In genomic region chr4:110614173-110614948, GRCh38 we compare ENCODE assay signal across 23 cellular contexts. TPM values are rescaled to one million over a fixed set of nuclear protein-coding genes. Genes with fewer than 3 reads are reported as not detected.
DNase-seq lines count a peak whose midpoint lies in the region; ATAC-seq and TF ChIP-seq lines count a peak whose summit lies in the region.
"Had no signal": no experiment of that assay in that cellular context is flagged by ENCODE, and none has a peak within 500 bp of the region (broad histone marks: within the 10 kb centered on the region; RNA-seq: fewer than 3 reads in every experiment).

No MANE protein-coding gene starts in this region.

- intact Hi-C loops in colonic mucosa (cut with DNase I) = no loop called here
- intact Hi-C loops in esophagus squamous epithelium (cut with DNase I) = no loop called here

- H3K9me2 ChIP-seq in MM.1S (replicated peaks; ENCODE audit: insufficient read depth, low read length) = no peaks in the 10 kb centered on the region

- peak overlapping the region; percentile 92 for H3K4me3 Mint-ChIP-seq in WTC11
- H3K4me3 Mint-ChIP-seq in mesothelial cell of epicardium = peak overlapping the region; percentile 76
- H3K4me3 Mint-ChIP-seq: activated CD4-positive, alpha-beta memory T cell treated with anti-CD3 and anti-CD28 coated beads, Interleukin-2, amount 10 ng/mL, durations not matched to agents 7 days and 5 days; stimulated activated memory B cell treated with anti-CD40 and anti-IgM and Interleukin-4, amounts not matched to agents 10 μg/mL and 1 μg/mL and 100 μg/mL, for 72 hours had no signal

- in situ Hi-C loops in GM13977 (cut with MboI; ENCODE audit: low pct_unique_long_range_greater_than_20kb, low sequenced_read_pairs, unreplicated experiment) = no loop called here

- H3K36me3 ChIP-seq in iPS-15b (ENCODE audit: control insufficient read depth, insufficient read depth, low read length) (no peaks in the 10 kb centered on the region), colonic mucosa (no peaks in the 10 kb centered on the region), esophagus squamous epithelium (no peaks in the 10 kb centered on the region), MM.1S (replicated peaks; ENCODE audit: insufficient read depth, low read length) (no peaks in the 10 kb centered on the region)
- H3K36me3 ChIP-seq: HAP-1, prostate gland, suprapubic skin had no signal

- 35 to 39% methylated on average over 25 to 26 of the region's 26 CpGs for WGBS in esophagus squamous epithelium, 2 donors

- H2AFZ ChIP-seq in MM.1S (ENCODE audit: low read length) = no peak overlapping the region

- no peak for TF ChIP-seq POLR2A in esophagus squamous epithelium (IDR thresholded peaks at IDR 0.05)

- H3K4me1 ChIP-seq in iPS-15b (ENCODE audit: control insufficient read depth, insufficient read depth, low read length) (peaks cover 5% of the 10 kb centered on the region), colonic mucosa (peaks cover 5% of the 10 kb centered on the region), esophagus squamous epithelium (peaks cover 0 to 47% (median 3%) of the 10 kb centered on the region in 3 donors), MM.1S (ENCODE audit: low read length) (no peaks in the 10 kb centered on the region)
- H3K4me1 ChIP-seq: HAP-1, prostate gland, SJCRH30 had no signal

- no peaks in the 10 kb centered on the region for H4K20me1 ChIP-seq in MM.1S (ENCODE audit: insufficient read depth, low read length)

- H3K27ac ChIP-seq in colonic mucosa = no peak overlapping the region
- no peak overlapping the region for H3K27ac ChIP-seq in esophagus squamous epithelium
- H3K27ac ChIP-seq in MM.1S (ENCODE audit: low read length) = no peak overlapping the region
- H3K27ac ChIP-seq: body of pancreas, prostate gland, SJCRH30, skin epidermis, suprapubic skin had no signal

- H3K4me1 Mint-ChIP-seq in WTC11 (peaks cover 76% of the 10 kb centered on the region), mesothelial cell of epicardium (peaks cover 66% of the 10 kb centered on the region)

- no peaks in the 10 kb centered on the region for H3K9me3 ChIP-seq in iPS-15b (ENCODE audit: control insufficient read depth, insufficient read depth, low read length)
- H3K9me3 ChIP-seq in colonic mucosa = no peaks in the 10 kb centered on the region
- peaks cover 0 to 7% (median 0%) of the 10 kb centered on the region in 3 donors for H3K9me3 ChIP-seq in esophagus squamous epithelium
- H3K9me3 ChIP-seq in MM.1S (replicated peaks; ENCODE audit: insufficient read depth, low read length) = no peaks in the 10 kb centered on the region; the same call in 1 of the 2 replicates
- H3K9me3 ChIP-seq: HAP-1, prostate gland, SJCRH30, suprapubic skin had no signal

- CTCF ChIA-PET in WTC11 (lab: Charles Lee) = interaction anchor here (0.7 to 1.1 kb wide), 3 partner anchors 17 to 270 kb away, joined by 3 to 4 read pairs (median 3); no protein-coding TSS in a partner anchor

- POLR2A ChIA-PET in WTC11 (lab: Charles Lee) = no interaction called here

- H3K4me3 ChIP-seq in iPS-15b (ENCODE audit: low read depth, low read length) = peak overlapping the region; percentile 68
- no peak overlapping the region for H3K4me3 ChIP-seq in colonic mucosa
- H3K4me3 ChIP-seq in esophagus squamous epithelium = no peak overlapping the region
- H3K4me3 ChIP-seq in MM.1S (ENCODE audit: low read length) = no peak overlapping the region
- H3K4me3 ChIP-seq: body of pancreas, HAP-1, prostate gland, SJCRH30, skin epidermis, suprapubic skin had no signal

- H3K79me2 ChIP-seq in MM.1S (ENCODE audit: low read length) = no peaks in the 10 kb centered on the region

- H3K9me3 Mint-ChIP-seq in WTC11 (no peaks in the 10 kb centered on the region), mesothelial cell of epicardium (no peaks in the 10 kb centered on the region)
- H3K9me3 Mint-ChIP-seq: stimulated activated memory B cell treated with anti-CD40 and anti-IgM and Interleukin-4, amounts not matched to agents 10 μg/mL and 1 μg/mL and 100 μg/mL, for 72 hours had no signal

- H3K27ac Mint-ChIP-seq in WTC11 (peak overlapping the region; percentile 88), mesothelial cell of epicardium (peak overlapping the region; percentile 99)
- H3K27ac Mint-ChIP-seq: activated CD4-positive, alpha-beta memory T cell treated with anti-CD3 and anti-CD28 coated beads, Interleukin-2, amount 10 ng/mL, durations not matched to agents 7 days and 5 days; stimulated activated memory B cell treated with anti-CD40 and anti-IgM and Interleukin-4, amounts not matched to agents 10 μg/mL and 1 μg/mL and 100 μg/mL, for 72 hours had no signal

- H3K27me3 Mint-ChIP-seq in WTC11 (ENCODE audit: low read depth) (peaks cover 99% of the 10 kb centered on the region), mesothelial cell of epicardium (ENCODE audit: low read depth) (no peaks in the 10 kb centered on the region)

- H3K9ac ChIP-seq in iPS-15b (ENCODE audit: low read depth, low read length) = no peak overlapping the region
- H3K9ac ChIP-seq in colonic mucosa (ENCODE audit: low read depth in 2 of 2, low read length in 2 of 2) = no peak overlapping the region
- H3K9ac ChIP-seq in MM.1S (ENCODE audit: low read length) = no peak overlapping the region

- DNase-seq in GM13977 (ENCODE audit: low spot score) (peak; percentile 17), WTC11 (ENCODE audit: low spot score) (peak; percentile 74), mesothelial cell of epicardium (ENCODE audit: low spot score in 2 of 2, unreplicated experiment in 2 of 2) (no peak), colonic mucosa (no peak), esophagus squamous epithelium (lab: John Stamatoyannopoulos, UW) (no peak), dermis blood vessel endothelial cell (no peak), MM.1S (no peak)
- DNase-seq: activated CD4-positive, alpha-beta memory T cell treated with anti-CD3 and anti-CD28 coated beads, Interleukin-2, amount 10 ng/mL, durations not matched to agents 7 days and 5 days; activated gamma-delta T cell; activated T-cell treated with anti-CD3 and anti-CD28 coated beads for 4 hours; body of pancreas; glutamatergic neuron; NCI-H1092 treated with DMSO at 0.1 percent for 48 hours; NCI-H1930; SJCRH30; stimulated activated CD4-positive, alpha-beta T cell treated with anti-CD3 and anti-CD28 coated beads, Interleukin-2, amount 100 ng/mL, for 48 hours had no signal

- H3K4me2 ChIP-seq in MM.1S (ENCODE audit: low read depth, low read length) = no peak overlapping the region

- H3F3A ChIP-seq in MM.1S (ENCODE audit: insufficient read depth, low read length) = no peaks in the 10 kb centered on the region

- H3K36me3 Mint-ChIP-seq in WTC11 (no peaks in the 10 kb centered on the region; the same call in 1 of the 2 replicates), mesothelial cell of epicardium (peaks cover 13% of the 10 kb centered on the region)
- H3K36me3 Mint-ChIP-seq: stimulated activated memory B cell treated with anti-CD40 and anti-IgM and Interleukin-4, amounts not matched to agents 10 μg/mL and 1 μg/mL and 100 μg/mL, for 72 hours had no signal

- ATAC-seq in WTC11 = peak; percentile 31
- ATAC-seq: body of pancreas; stimulated activated memory B cell treated with anti-CD40 and anti-IgM and Interleukin-4, amounts not matched to agents 10 μg/mL and 1 μg/mL and 100 μg/mL, for 72 hours had no signal

- TF ChIP-seq CTCF in GM13977 (IDR thresholded peaks at IDR 0.05; ENCODE audit: extremely low read depth, insufficient read depth, missing control alignments) (no peak), WTC11 (IDR thresholded peaks at IDR 0.05) (no peak), mesothelial cell of epicardium (IDR thresholded peaks at IDR 0.05; ENCODE audit: unreplicated experiment) (no peak), colonic mucosa (IDR thresholded peaks at IDR 0.05) (no peak), esophagus squamous epithelium (IDR thresholded peaks at IDR 0.05) (no peak), MM.1S (IDR thresholded peaks at IDR 0.05; ENCODE audit: low read length) (no peak)

- H3K27me3 ChIP-seq in iPS-15b (ENCODE audit: control insufficient read depth, insufficient read depth, low read length) (peaks cover 100% of the 10 kb centered on the region), colonic mucosa (peaks cover 94% of the 10 kb centered on the region), esophagus squamous epithelium (peaks cover 9 to 100% (median 35%) of the 10 kb centered on the region in 4 donors), MM.1S (replicated peaks; ENCODE audit: insufficient read depth, low read length) (no peaks in the 10 kb centered on the region)
- H3K27me3 ChIP-seq: SJCRH30 had no signal

TF ChIP-seq in WTC11, 78 proteins besides CTCF, POLR2A, EP300 and RAD21 (continues in another document):
- TF ChIP-seq FOXP4 (CRISPR knock-in tag; IDR thresholded peaks at IDR 0.05) (peak; percentile 60; the same call in 1 of the 2 replicates), CREB1 (CRISPR knock-in tag; IDR thresholded peaks at IDR 0.05) (no peak), ATF2 (CRISPR knock-in tag; IDR thresholded peaks at IDR 0.05; ENCODE audit: borderline replicate concordance, low read depth) (no peak)

RNA-seq across cellular contexts. Expression of gene PITX2, which starts 8.5 kb away (rescaled TPM):
- 11.3 to 24.9 TPM (median 12.2 TPM) in 3 replicates for total RNA-seq in WTC11 (2021)
- total RNA-seq in mesothelial cell of epicardium = 88.7 to 99.3 TPM (median 95.5 TPM) in 3 replicates
- under 1 TPM; 0.45 to 0.64 TPM for total RNA-seq in colonic mucosa
- total RNA-seq in esophagus squamous epithelium = 1 to 10 TPM in 2 of 4 donors, under 1 TPM in 1, not detected in 1; 0.66 to 4.8 (median 1.5) TPM
- not detected in 2 replicates for total RNA-seq in dermis blood vessel endothelial cell
- total RNA-seq: body of pancreas, liver had no signal

Comparison
In these comparisons a context has a peak if more than half of its experiments do, and no peak if none do; other contexts are left out.
1. DNase-seq: peak in GM13977 (single experiment) and WTC11 (single experiment); none in mesothelial cell of epicardium (0 of 2), colonic mucosa (single experiment), esophagus squamous epithelium (single experiment), dermis blood vessel endothelial cell (single experiment) and MM.1S (single experiment).